In genomic region chr7:37076668-37077067, GRCh38 we compare ENCODE assay signal across 2 cellular contexts.
TF ChIP-seq lines count a peak whose summit lies in the region.

No MANE protein-coding gene starts in this region.

TF ChIP-seq in GM23338, 12 proteins besides CTCF, POLR2A, EP300 and RAD21 (continued from another document):
- TF ChIP-seq ETS1 (IDR thresholded peaks at IDR 0.05) (no peak), ZNF114 (CRISPR knock-in tag; IDR thresholded peaks at IDR 0.05) (no peak), CREB1 (CRISPR knock-in tag; IDR thresholded peaks at IDR 0.05; ENCODE audit: low read depth) (no peak), POLR2AphosphoS5 (IDR thresholded peaks at IDR 0.05; ENCODE audit: low read depth) (no peak), EZH2 (IDR thresholded peaks at IDR 0.05; ENCODE audit: low read depth, unreplicated experiment) (no peak)

TF ChIP-seq in K562, 482 proteins besides CTCF, POLR2A, EP300 and RAD21 (continued from another document):
- TF ChIP-seq, protein P1, sequence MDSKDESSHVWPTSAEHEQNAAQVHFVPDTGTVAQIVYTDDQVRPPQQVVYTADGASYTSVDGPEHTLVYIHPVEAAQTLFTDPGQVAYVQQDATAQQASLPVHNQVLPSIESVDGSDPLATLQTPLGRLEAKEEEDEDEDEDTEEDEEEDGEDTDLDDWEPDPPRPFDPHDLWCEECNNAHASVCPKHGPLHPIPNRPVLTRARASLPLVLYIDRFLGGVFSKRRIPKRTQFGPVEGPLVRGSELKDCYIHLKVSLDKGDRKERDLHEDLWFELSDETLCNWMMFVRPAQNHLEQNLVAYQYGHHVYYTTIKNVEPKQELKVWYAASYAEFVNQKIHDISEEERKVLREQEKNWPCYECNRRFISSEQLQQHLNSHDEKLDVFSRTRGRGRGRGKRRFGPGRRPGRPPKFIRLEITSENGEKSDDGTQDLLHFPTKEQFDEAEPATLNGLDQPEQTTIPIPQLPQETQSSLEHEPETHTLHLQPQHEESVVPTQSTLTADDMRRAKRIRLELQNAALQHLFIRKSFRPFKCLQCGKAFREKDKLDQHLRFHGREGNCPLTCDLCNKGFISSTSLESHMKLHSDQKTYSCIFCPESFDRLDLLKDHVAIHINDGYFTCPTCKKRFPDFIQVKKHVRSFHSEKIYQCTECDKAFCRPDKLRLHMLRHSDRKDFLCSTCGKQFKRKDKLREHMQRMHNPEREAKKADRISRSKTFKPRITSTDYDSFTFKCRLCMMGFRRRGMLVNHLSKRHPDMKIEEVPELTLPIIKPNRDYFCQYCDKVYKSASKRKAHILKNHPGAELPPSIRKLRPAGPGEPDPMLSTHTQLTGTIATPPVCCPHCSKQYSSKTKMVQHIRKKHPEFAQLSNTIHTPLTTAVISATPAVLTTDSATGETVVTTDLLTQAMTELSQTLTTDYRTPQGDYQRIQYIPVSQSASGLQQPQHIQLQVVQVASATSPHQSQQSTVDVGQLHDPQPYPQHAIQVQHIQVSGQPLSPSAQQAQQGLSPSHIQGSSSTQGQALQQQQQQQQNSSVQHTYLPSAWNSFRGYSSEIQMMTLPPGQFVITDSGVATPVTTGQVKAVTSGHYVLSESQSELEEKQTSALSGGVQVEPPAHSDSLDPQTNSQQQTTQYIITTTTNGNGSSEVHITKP (IDR thresholded peaks at IDR 0.05; ENCODE audit: partially characterized antibody), result peak; percentile 9
- peak; percentile 38; the same call in 1 of the 2 replicates for TF ChIP-seq STAT5A (IDR thresholded peaks at IDR 0.05; ENCODE audit: borderline replicate concordance, low read length)
- TF ChIP-seq, protein P2, sequence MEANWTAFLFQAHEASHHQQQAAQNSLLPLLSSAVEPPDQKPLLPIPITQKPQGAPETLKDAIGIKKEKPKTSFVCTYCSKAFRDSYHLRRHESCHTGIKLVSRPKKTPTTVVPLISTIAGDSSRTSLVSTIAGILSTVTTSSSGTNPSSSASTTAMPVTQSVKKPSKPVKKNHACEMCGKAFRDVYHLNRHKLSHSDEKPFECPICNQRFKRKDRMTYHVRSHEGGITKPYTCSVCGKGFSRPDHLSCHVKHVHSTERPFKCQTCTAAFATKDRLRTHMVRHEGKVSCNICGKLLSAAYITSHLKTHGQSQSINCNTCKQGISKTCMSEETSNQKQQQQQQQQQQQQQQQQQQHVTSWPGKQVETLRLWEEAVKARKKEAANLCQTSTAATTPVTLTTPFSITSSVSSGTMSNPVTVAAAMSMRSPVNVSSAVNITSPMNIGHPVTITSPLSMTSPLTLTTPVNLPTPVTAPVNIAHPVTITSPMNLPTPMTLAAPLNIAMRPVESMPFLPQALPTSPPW (CRISPR knock-in tag; IDR thresholded peaks at IDR 0.05), result peak; percentile 62
- TF ChIP-seq MEIS2 (IDR thresholded peaks at IDR 0.05; ENCODE audit: partially characterized antibody), result peak; percentile 5
- TF ChIP-seq HMGXB4 (CRISPR knock-in tag; IDR thresholded peaks at IDR 0.05), result no peak
- peak; percentile 15; the same call in 1 of the 2 replicates for TF ChIP-seq TCF3 (CRISPR knock-in tag; IDR thresholded peaks at IDR 0.05)
- TF ChIP-seq HNRNPLL (IDR thresholded peaks at IDR 0.05; ENCODE audit: low read depth, low read length, poor library complexity, severe bottlenecking), result no peak
- peak; percentile 72 for TF ChIP-seq CBFA2T3 (IDR thresholded peaks at IDR 0.05)
- TF ChIP-seq SIN3B (IDR thresholded peaks at IDR 0.05; ENCODE audit: low read depth), result no peak
- no peak for TF ChIP-seq MEF2D (tag; conservative IDR thresholded peaks at IDR 0.05; ENCODE audit: low read depth)
- 0 out of 2 replicates have a peak, but pooled peaks have one; percentile 13 for TF ChIP-seq FOSL1 (tag; conservative IDR thresholded peaks at IDR 0.05)
- peak; percentile 39; the same call in 1 of the 2 replicates for TF ChIP-seq POLR2AphosphoS5 (IDR thresholded peaks at IDR 0.05; ENCODE audit: control insufficient read depth, insufficient read depth, low read depth, low read length)
- peak; percentile 62 for TF ChIP-seq ARID1B (IDR thresholded peaks at IDR 0.05)
- TF ChIP-seq MAFG (tag; conservative IDR thresholded peaks at IDR 0.05), result peak; percentile 24; the same call in 1 of the 2 replicates
- TF ChIP-seq NCOR1 (IDR thresholded peaks at IDR 0.05), result peak; percentile 55
- no peak for TF ChIP-seq HDAC3 (IDR thresholded peaks at IDR 0.05; ENCODE audit: borderline replicate concordance, partially characterized antibody)
- TF ChIP-seq MBD2 (IDR thresholded peaks at IDR 0.05; ENCODE audit: borderline replicate concordance, low read depth), result no peak
- peak in 1 of 2 experiments; percentile 71; a peak in 1 of 4 replicates for TF ChIP-seq MAZ (CRISPR knock-in tag; conservative IDR thresholded peaks at IDR 0.05 in 1 of 2, IDR thresholded peaks at IDR 0.05 in 1 of 2)
